Comparison of ENCODE assay signal across 8 cellular contexts in the genomic region with DNA sequence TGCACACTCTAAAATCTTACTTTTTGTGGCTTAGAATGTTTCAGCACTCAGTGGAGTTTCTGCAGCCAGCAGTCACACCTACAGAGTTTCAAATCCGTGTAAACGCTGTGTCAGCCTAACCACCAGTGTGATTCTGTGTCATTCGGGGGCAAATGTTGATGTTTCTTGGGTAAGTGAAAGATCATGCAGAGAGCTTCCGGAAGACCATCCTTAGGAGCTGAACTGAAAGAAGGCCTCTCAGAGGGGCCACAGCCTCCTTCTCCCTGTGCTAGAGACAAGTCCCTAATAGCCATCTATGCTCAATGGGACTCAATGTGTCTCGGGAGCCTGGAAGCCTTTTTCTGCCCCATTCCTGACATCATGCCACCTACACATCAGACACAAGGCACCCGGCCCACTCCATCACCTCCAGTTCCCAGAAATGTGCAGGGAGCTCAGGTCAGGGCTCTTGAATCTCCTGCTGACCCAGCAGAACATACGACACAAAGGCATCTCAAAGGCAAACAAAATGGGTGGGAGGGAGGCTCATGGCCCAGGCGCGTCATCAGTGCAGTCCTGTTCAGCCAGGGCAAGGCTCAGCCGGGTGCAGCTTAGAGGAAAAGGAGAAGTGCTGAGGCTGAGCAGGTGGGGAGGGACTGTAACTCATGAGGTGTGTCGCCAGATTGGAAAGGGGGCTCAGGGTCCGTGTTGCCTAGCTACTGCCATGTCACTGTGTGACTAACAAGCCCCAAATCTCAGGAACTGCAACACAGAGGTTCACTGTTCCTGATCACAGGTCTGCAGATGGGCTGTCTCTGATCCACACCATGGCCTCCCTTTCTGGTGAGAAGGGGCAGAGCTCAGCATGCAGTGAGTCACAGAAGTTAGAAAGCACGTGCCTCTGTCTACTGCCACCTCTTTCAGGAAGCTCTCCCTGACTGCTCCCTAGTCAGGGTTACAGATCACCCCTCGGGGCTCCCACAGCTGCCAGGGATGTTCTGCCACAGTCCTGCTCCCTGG.
DNase-seq lines count a peak whose midpoint lies in the region; ATAC-seq and TF ChIP-seq lines count a peak whose summit lies in the region.

No MANE protein-coding gene starts in this region.

- peak overlapping the region; percentile 52 to 69 for H3K27ac Mint-ChIP-seq in T-cell

- TF ChIP-seq CTCF in mammary epithelial cell (conservative IDR thresholded peaks at IDR 0.05 in 1 of 2, IDR thresholded peaks at IDR 0.05 in 1 of 2; ENCODE audit: extremely low read depth in 1 of 2, insufficient read depth in 1 of 2, low read depth in 1 of 2, low read length in 2 of 2) (no peak), breast epithelium (IDR thresholded peaks at IDR 0.05) (no peak)

- no peaks in the 10 kb centered on the region for H3K27me3 Mint-ChIP-seq in T-cell

- H3K9me3 ChIP-seq in mammary epithelial cell (replicated peaks; ENCODE audit: insufficient read depth, low read length) (no peaks in the 10 kb centered on the region), breast epithelium (peaks cover 0 to 4% of the 10 kb centered on the region in 2 donors)

- H3K79me2 ChIP-seq in mammary epithelial cell (ENCODE audit: insufficient read depth, low read length), result no peaks in the 10 kb centered on the region

- intact Hi-C loops in mammary epithelial cell (cut with micrococcal nuclease), result no loop called here
- intact Hi-C loops in breast epithelium (cut with DNase I; ENCODE audit: low total_unique reads), result no loop called here

- no peak overlapping the region for H3K9ac ChIP-seq in mammary epithelial cell (ENCODE audit: insufficient read depth, low read length)

- H4K20me1 ChIP-seq in mammary epithelial cell (ENCODE audit: insufficient read depth, low read length), result no peaks in the 10 kb centered on the region

- H3K27me3 ChIP-seq in mammary epithelial cell (ENCODE audit: insufficient read depth, low read length) (no peaks in the 10 kb centered on the region), breast epithelium (no peaks in the 10 kb centered on the region)

- no peak overlapping the region for H3K4me2 ChIP-seq in mammary epithelial cell (ENCODE audit: insufficient read depth, low read depth, low read length)

- no peaks in the 10 kb centered on the region for H3K36me3 Mint-ChIP-seq in T-cell

- in situ Hi-C loops in mammary epithelial cell (cut with MboI; ENCODE audit: low sequenced_read_pairs in 2 of 2), result no loop called here

- H3K9me3 Mint-ChIP-seq in T-cell, result no peaks in the 10 kb centered on the region

- POLR2A ChIA-PET in T-cell (lab: Charles Lee), result interaction anchor here (0.8 to 1.2 kb wide), 2 partner anchors 83 to 84 kb away, joined by 3 read pairs; no protein-coding TSS in a partner anchor

- no peaks in the 10 kb centered on the region for H3K36me3 ChIP-seq in mammary epithelial cell (ENCODE audit: insufficient read depth, low read length)
- H3K36me3 ChIP-seq in breast epithelium, result no peaks in the 10 kb centered on the region

- ATAC-seq in HG03025 (IDR thresholded peaks at IDR 0.05; ENCODE audit: low FRiP score, unreplicated experiment) (peak; percentile 79), T-cell (replicated peaks in 1 of 4) (peak in 3 of 4 experiments; percentile 41 to 74 (median 73))

- H3K27ac ChIP-seq in mammary epithelial cell (ENCODE audit: insufficient read depth, low read depth, low read length), result no peak overlapping the region
- no peak overlapping the region for H3K27ac ChIP-seq in breast epithelium

- 61% methylated on average over 13 of the region's 14 CpGs for WGBS in mammary epithelial cell (ENCODE audit: low coverage, missing lambda C conversion rate)

- H3K4me3 ChIP-seq in mammary epithelial cell (replicated peaks in 1 of 3; ENCODE audit: insufficient read depth in 1 of 3, low read depth in 2 of 3, low read length in 3 of 3) (no peak overlapping the region), breast epithelium (no peak overlapping the region)

- peak overlapping the region in 1 of 3 donors; percentile 7 for H3K4me3 Mint-ChIP-seq in T-cell

- no peak for TF ChIP-seq POLR2A in breast epithelium (IDR thresholded peaks at IDR 0.05)

- H3K4me1 Mint-ChIP-seq in T-cell, result peaks cover 14 to 24% (median 16%) of the 10 kb centered on the region in 3 donors

- no peak overlapping the region for H2AFZ ChIP-seq in mammary epithelial cell (ENCODE audit: low read depth, low read length)

- dilution Hi-C loops in mammary epithelial cell (cut with HindIII; ENCODE audit: low sequenced_read_pairs), result no loop called here

- CTCF ChIA-PET in mammary epithelial cell (lab: Charles Lee; ENCODE audit: low non-redundant PET) (interaction anchor here (0.6 kb wide), 1 partner anchor 17 kb away, joined by 3 read pairs; no protein-coding TSS in a partner anchor), T-cell (lab: Charles Lee) (interaction anchor here in 1 of 2 donors (0.9 to 1.2 kb wide), 2 partner anchors 34 to 54 kb away, joined by 3 to 5 read pairs; no protein-coding TSS in a partner anchor)

- DNase-seq in mammary epithelial cell (peak; percentile 5), breast epithelium (ENCODE audit: low spot score in 2 of 2) (no peak), T-cell (peak in 27 of 34 experiments; percentile 6 to 56 (median 28)), fibroblast of peridontal ligament (ENCODE audit: extremely low read depth) (peak; percentile 23), DMS 273 (lab: John Stamatoyannopoulos, UW; ENCODE audit: unreplicated experiment) (no peak), GF-D8 (lab: John Stamatoyannopoulos, UW) (no peak)
- DNase-seq in stimulated activated CD8-positive, alpha-beta memory T cell treated with anti-CD3 and anti-CD28 coated beads, Interleukin-2, amount 100 ng/mL, for 1 hour (ENCODE audit: low read depth in 2 of 2), result peak; percentile 7 to 25

- BruUV-seq in mammary epithelial cell (replicated peaks; lab: Mats Ljungman, UMichigan), result no TSS peak

- H3K4me1 ChIP-seq in mammary epithelial cell (ENCODE audit: insufficient read depth, low read length), result peaks cover 13% of the 10 kb centered on the region
- H3K4me1 ChIP-seq in breast epithelium, result no peaks in the 10 kb centered on the region

Comparison
In these comparisons a context has a peak if more than half of its experiments do, and no peak if none do; other contexts are left out.
1. DNase-seq: peak in mammary epithelial cell (single experiment), T-cell (27 of 34), fibroblast of peridontal ligament (single experiment) and stimulated activated CD8-positive, alpha-beta memory T cell treated with anti-CD3 and anti-CD28 coated beads, Interleukin-2, amount 100 ng/mL, for 1 hour (2 of 2); none in breast epithelium (0 of 2), DMS 273 (single experiment) and GF-D8 (single experiment).